11 cellular contexts compared by ENCODE assay signal in genomic region chr3:100048248-100048647, GRCh38.
DNase-seq lines count a peak whose midpoint lies in the region; ATAC-seq and TF ChIP-seq lines count a peak whose summit lies in the region.
"Had no signal": no experiment of that assay in that cellular context is flagged by ENCODE, and none has a peak within 500 bp of the region (broad histone marks: within the 10 kb centered on the region; RNA-seq: fewer than 3 reads in every experiment).

No MANE protein-coding gene starts in this region.

- POLR2A ChIA-PET in OCI-LY7 (lab: Charles Lee): no interaction called here

- in situ Hi-C loops in GM13976 (cut with MboI; ENCODE audit: low sequenced_read_pairs, unreplicated experiment): loop anchor here (10.0 kb wide), 1 partner anchor 183 kb away; no protein-coding TSS in a partner anchor

- no peaks in the 10 kb centered on the region for H3K27me3 ChIP-seq in esophagus muscularis mucosa
- H3K27me3 ChIP-seq in sigmoid colon: no peaks in the 10 kb centered on the region

- intact Hi-C loops in OCI-LY7 (cut with micrococcal nuclease; ENCODE audit: unreplicated experiment) (no loop called here), esophagus muscularis mucosa (cut with DNase I) (loop anchor here (10.0 kb wide), 1 partner anchor 203 kb away; no protein-coding TSS in a partner anchor), sigmoid colon (cut with DNase I) (no loop called here)

- no TSS peak for BruUV-seq in OCI-LY7 (replicated peaks; lab: Mats Ljungman, UMichigan)

- no peaks in the 10 kb centered on the region for H3K27me3 Mint-ChIP-seq in nephron progenitor cell (ENCODE audit: low read depth, poor library complexity)
- H3K27me3 Mint-ChIP-seq: activated naive CD8-positive, alpha-beta T cell had no signal

- H3K4me3 ChIP-seq in GM08714 (ENCODE audit: low read length): peak overlapping the region; percentile 65; the same call in 1 of the 2 replicates
- no peak overlapping the region for H3K4me3 ChIP-seq in OCI-LY7 (ENCODE audit: low read depth, low read length, poor library complexity, severe bottlenecking)
- H3K4me3 ChIP-seq in esophagus muscularis mucosa: no peak overlapping the region
- H3K4me3 ChIP-seq in sigmoid colon: no peak overlapping the region

- H3K79me2 ChIP-seq in OCI-LY7 (ENCODE audit: insufficient read depth, low read depth, low read length): no peaks in the 10 kb centered on the region

- no peak for TF ChIP-seq EP300 in esophagus muscularis mucosa (IDR thresholded peaks at IDR 0.05)
- TF ChIP-seq EP300 in sigmoid colon (IDR thresholded peaks at IDR 0.05): no peak

- TF ChIP-seq POLR2A in esophagus muscularis mucosa (IDR thresholded peaks at IDR 0.05; ENCODE audit: low read depth) (no peak), sigmoid colon (IDR thresholded peaks at IDR 0.05) (no peak)

- no peaks in the 10 kb centered on the region for H3K9me3 Mint-ChIP-seq in nephron progenitor cell

- no peak overlapping the region for H3K27ac ChIP-seq in OCI-LY7 (ENCODE audit: low read depth, low read length, poor library complexity, severe bottlenecking)
- peak overlapping the region; percentile 68 to 93 (median 84) for H3K27ac ChIP-seq in esophagus muscularis mucosa (replicated peaks in 1 of 4)
- H3K27ac ChIP-seq in sigmoid colon: peak overlapping the region; percentile 67 to 92 (median 89)

- peaks cover 21% of the 10 kb centered on the region for H3K4me1 Mint-ChIP-seq in nephron progenitor cell

- H3K36me3 ChIP-seq in OCI-LY7 (ENCODE audit: insufficient read depth, low read length) (no peaks in the 10 kb centered on the region), esophagus muscularis mucosa (no peaks in the 10 kb centered on the region), sigmoid colon (no peaks in the 10 kb centered on the region)

- ATAC-seq in HG03342 (IDR thresholded peaks at IDR 0.05; ENCODE audit: unreplicated experiment): no peak

- H3K27ac Mint-ChIP-seq in nephron progenitor cell: no peak overlapping the region

- CTCF ChIA-PET in OCI-LY7 (lab: Charles Lee; ENCODE audit: unreplicated experiment): no interaction called here

- H3K9me3 ChIP-seq in OCI-LY7 (ENCODE audit: low read length): no peaks in the 10 kb centered on the region
- H3K9me3 ChIP-seq in esophagus muscularis mucosa: no peaks in the 10 kb centered on the region
- H3K9me3 ChIP-seq in sigmoid colon: no peaks in the 10 kb centered on the region

- H3K36me3 Mint-ChIP-seq in nephron progenitor cell (ENCODE audit: low read depth): no peaks in the 10 kb centered on the region

- 0 out of 2 replicates have a peak overlapping the region, but pooled peaks have one; percentile 2 for H3K4me2 ChIP-seq in OCI-LY7 (ENCODE audit: low read length)

- 100% methylated on average over 3 of the region's 3 CpGs for WGBS in esophagus muscularis mucosa
- WGBS in sigmoid colon, 2 donors: 86 to 87% methylated on average over 3 of the region's 3 CpGs

- H3K9me2 ChIP-seq in OCI-LY7 (ENCODE audit: insufficient read depth, low read length): no peaks in the 10 kb centered on the region

- peaks cover 42% of the 10 kb centered on the region for H4K20me1 ChIP-seq in OCI-LY7 (ENCODE audit: insufficient read depth, low read length)

- peaks cover 26% of the 10 kb centered on the region for H3K4me1 ChIP-seq in OCI-LY7 (ENCODE audit: insufficient read depth, low read length, poor library complexity, severe bottlenecking)
- peaks cover 34 to 49% (median 41%) of the 10 kb centered on the region in 4 donors for H3K4me1 ChIP-seq in esophagus muscularis mucosa
- H3K4me1 ChIP-seq in sigmoid colon: peaks cover 0 to 32% (median 28%) of the 10 kb centered on the region in 4 donors

- no peak for TF ChIP-seq CTCF in OCI-LY7 (conservative IDR thresholded peaks at IDR 0.05; ENCODE audit: low read length)
- no peak for TF ChIP-seq CTCF in esophagus muscularis mucosa (IDR thresholded peaks at IDR 0.05)
- TF ChIP-seq CTCF in sigmoid colon (IDR thresholded peaks at IDR 0.05): no peak
- no peak for TF ChIP-seq CTCF in nephron progenitor cell (IDR thresholded peaks at IDR 0.05)
- TF ChIP-seq CTCF in GM13976 (IDR thresholded peaks at IDR 0.05; ENCODE audit: borderline replicate concordance, control extremely low read depth, extremely low read depth, insufficient read depth, missing control alignments): no peak

- no peak overlapping the region for H2AFZ ChIP-seq in OCI-LY7 (ENCODE audit: low read length)

- H3K4me3 Mint-ChIP-seq in nephron progenitor cell: no peak overlapping the region
- H3K4me3 Mint-ChIP-seq: activated naive CD8-positive, alpha-beta T cell had no signal

- no peak for DNase-seq in OCI-LY7 (ENCODE audit: low spot score)
- DNase-seq in esophagus muscularis mucosa (ENCODE audit: extremely low spot score): no peak
- DNase-seq in sigmoid colon: no peak
- DNase-seq in nephron progenitor cell: no peak
- no peak for DNase-seq in GM13976 (ENCODE audit: low spot score)
- no peak for DNase-seq in stimulated activated naive CD4-positive, alpha-beta T cell (lab: John Stamatoyannopoulos, UW)
- DNase-seq: activated CD8-positive, alpha-beta T cell treated with anti-CD3 and anti-CD28 coated beads, Interleukin-2, amount 10 ng/mL, durations not matched to agents 7 days and 5 days; NCI-H510A treated with DMSO at 0.1 percent for 48 hours had no signal
